ENCODE assay signal across 19 cellular contexts in genomic region chr1:160652924-160653619, GRCh38. TPM values are rescaled to one million over a fixed set of nuclear protein-coding genes. Genes with fewer than 3 reads are reported as not detected.
DNase-seq lines count a peak whose midpoint lies in the region; ATAC-seq, FAIRE-seq and TF ChIP-seq lines count a peak whose summit lies in the region.
"Had no signal": no experiment of that assay in that cellular context is flagged by ENCODE, and none has a peak within 500 bp of the region (broad histone marks: within the 10 kb centered on the region; RNA-seq: fewer than 3 reads in every experiment).

No MANE protein-coding gene starts in this region.

- H3K4me3 Mint-ChIP-seq in Calu3 (ENCODE audit: low read depth, unreplicated experiment), result no peak overlapping the region
- H3K4me3 Mint-ChIP-seq: immature natural killer cell had no signal

- TF ChIP-seq POLR2A in H1 (IDR thresholded peaks at IDR 0.05; ENCODE audit: control extremely low read depth in 1 of 2, low read depth in 2 of 2, low read length in 2 of 2), result no peak

- no peak for FAIRE-seq in H1 (lab: Jason Lieb, UNC)

- CTCF ChIA-PET in A673 (lab: Charles Lee) (no interaction called here), H1 (lab: Charles Lee; ENCODE audit: partially characterized antibody) (interaction anchor here (0.6 to 1.2 kb wide), 3 partner anchors 21 to 35 kb away, joined by 3 read pairs; no protein-coding TSS in a partner anchor), Calu3 (lab: Charles Lee) (no interaction called here)

- no peak for TF ChIP-seq RAD21 in H1 (IDR thresholded peaks at IDR 0.05 in 1 of 2, conservative IDR thresholded peaks at IDR 0.05 in 1 of 2; ENCODE audit: low read depth in 2 of 2, low read length in 2 of 2)

- BruUV-seq in A673 (replicated peaks; lab: Mats Ljungman, UMichigan) (no TSS peak), Calu3 (replicated peaks; lab: Mats Ljungman, UMichigan) (no TSS peak)

- no peak overlapping the region for H2AFZ ChIP-seq in H1 (ENCODE audit: low read length)

- H3K23me2 ChIP-seq in H1 (ENCODE audit: low read depth, low read length), result no peaks in the 10 kb centered on the region

- peak overlapping the region; percentile 95 for H2BK120ac ChIP-seq in H1 (replicated peaks; ENCODE audit: low read depth, low read length)

- WGBS in H1 (ENCODE audit: extremely low coverage in 1 of 2, insufficient coverage in 1 of 2, insufficient read length in 1 of 2, insufficient replicate concordance in 2 of 2, low coverage in 1 of 2, low lambda C conversion rate in 2 of 2, missing lambda C conversion rate in 1 of 2), 2 experiments, result 89% methylated on average over 9 of the region's 9 CpGs; no CpG with 5 or more reads in 1 of the 2 experiments

- no peak overlapping the region for H3K23ac ChIP-seq in H1 (ENCODE audit: insufficient read length)

- peak overlapping the region; percentile 94; the same call in 1 of the 2 replicates for H2AK5ac ChIP-seq in H1 (ENCODE audit: low read depth, low read length)

- peak overlapping the region; percentile 97 for H4K91ac ChIP-seq in H1 (replicated peaks; ENCODE audit: insufficient read length, low read length)

- peak overlapping the region; percentile 63 for H3K18ac ChIP-seq in H1 (ENCODE audit: extremely low read depth, low read length)

- H3K4ac ChIP-seq in H1 (replicated peaks; ENCODE audit: insufficient read length, low read depth, low read length), result peak overlapping the region; percentile 92

- intact Hi-C loops in A673 (cut with micrococcal nuclease; ENCODE audit: unreplicated experiment), result no loop called here
- intact Hi-C loops in Calu3 (cut with micrococcal nuclease; ENCODE audit: unreplicated experiment), result no loop called here

- H3K4me1 Mint-ChIP-seq in Calu3 (ENCODE audit: low read depth, unreplicated experiment), result no peaks in the 10 kb centered on the region

- H3K14ac ChIP-seq in H1 (ENCODE audit: insufficient read length), result no peak overlapping the region

- H2BK12ac ChIP-seq in H1 (ENCODE audit: low read depth, low read length), result peak overlapping the region; percentile 64

- ATAC-seq in HG02870 (IDR thresholded peaks at IDR 0.05; ENCODE audit: unreplicated experiment), result peak; percentile 19
- ATAC-seq: Panc1 had no signal

- no peaks in the 10 kb centered on the region for H3K79me1 ChIP-seq in H1 (ENCODE audit: low read depth, low read length)

- H3K4me1 ChIP-seq in A673 (ENCODE audit: insufficient read depth, low read length, poor library complexity, severe bottlenecking) (peaks cover 28% of the 10 kb centered on the region), H1 (replicated peaks in 1 of 4; ENCODE audit: control insufficient read depth in 3 of 4, insufficient read depth in 4 of 4, low read length in 3 of 4) (peaks cover 3 to 17% (median 12%) of the 10 kb centered on the region in 4 experiments; a peak in 4 of 7 replicates)
- peaks cover 2% of the 10 kb centered on the region for H3K4me1 ChIP-seq in effector memory CD4-positive, alpha-beta T cell (ENCODE audit: control insufficient read depth, insufficient read depth, low read length, poor library complexity, severe bottlenecking)
- H3K4me1 ChIP-seq: thyroid gland had no signal

- H3K9ac ChIP-seq in H1 (replicated peaks in 1 of 4; ENCODE audit: extremely low read depth in 1 of 4, low read depth in 3 of 4, low read length in 3 of 4), result no peak overlapping the region

- H2BK20ac ChIP-seq in H1 (ENCODE audit: low read length), result peak overlapping the region; percentile 84; the same call in 1 of the 2 replicates

- peak overlapping the region; percentile 32 for H4K5ac ChIP-seq in H1 (ENCODE audit: insufficient read length, low read depth, low read length)

- H3K9me3 ChIP-seq in A673 (ENCODE audit: low read depth, low read length, poor library complexity, severe bottlenecking) (no peaks in the 10 kb centered on the region), H1 (ENCODE audit: insufficient read depth in 2 of 2, low read depth in 1 of 2, low read length in 1 of 2) (no peaks in the 10 kb centered on the region)
- H3K9me3 ChIP-seq in effector memory CD4-positive, alpha-beta T cell (ENCODE audit: control insufficient read depth, low read length), result no peaks in the 10 kb centered on the region
- H3K9me3 ChIP-seq: thyroid gland had no signal

- peak overlapping the region in 1 of 2 experiments; percentile 53; a peak in 2 of 4 replicates for H3K4me2 ChIP-seq in H1 (ENCODE audit: insufficient read depth in 1 of 2, low read depth in 2 of 2, low read length in 2 of 2)

- H2BK15ac ChIP-seq in H1 (ENCODE audit: low read length), result no peak overlapping the region

- no peaks in the 10 kb centered on the region for H3K79me2 ChIP-seq in H1 (ENCODE audit: control insufficient read depth in 1 of 2, insufficient read depth in 2 of 2, low read length in 2 of 2)

- H3K27ac ChIP-seq in A673 (ENCODE audit: low read depth, low read length, poor library complexity, severe bottlenecking), result peak overlapping the region; percentile 31
- no peak overlapping the region for H3K27ac ChIP-seq in H1 (ENCODE audit: low read depth, low read length)
- no peak overlapping the region for H3K27ac ChIP-seq in effector memory CD4-positive, alpha-beta T cell (ENCODE audit: insufficient read depth, low read length, poor library complexity, severe bottlenecking)
- H3K27ac ChIP-seq: brain microvascular endothelial cell, thyroid gland had no signal

- TF ChIP-seq CTCF in A673 (conservative IDR thresholded peaks at IDR 0.05; ENCODE audit: low read depth, low read length), result no peak
- no peak for TF ChIP-seq CTCF in GM12875 (IDR thresholded peaks at IDR 0.05; ENCODE audit: borderline replicate concordance, insufficient read depth, low read depth, low read length)
- TF ChIP-seq CTCF in H1 (IDR thresholded peaks at IDR 0.05; ENCODE audit: control extremely low read depth in 1 of 3, insufficient read depth in 1 of 3, low read depth in 1 of 3, low read length in 3 of 3), result no peak
- TF ChIP-seq CTCF in Calu3 (IDR thresholded peaks at IDR 0.05; ENCODE audit: unreplicated experiment), result no peak

- no peaks in the 10 kb centered on the region for H3K36me3 ChIP-seq in A673 (ENCODE audit: insufficient read depth, low read length, poor library complexity, severe bottlenecking)
- no peaks in the 10 kb centered on the region for H3K36me3 ChIP-seq in H1 (ENCODE audit: control insufficient read depth in 2 of 4, insufficient read depth in 4 of 4, low read length in 3 of 4)
- H3K36me3 ChIP-seq in effector memory CD4-positive, alpha-beta T cell (ENCODE audit: control insufficient read depth, insufficient read depth, low read length), result no peaks in the 10 kb centered on the region
- H3K36me3 ChIP-seq: brain microvascular endothelial cell, thyroid gland had no signal

- no peaks in the 10 kb centered on the region for H3K9me3 Mint-ChIP-seq in Calu3 (ENCODE audit: low read depth, unreplicated experiment)
- H3K9me3 Mint-ChIP-seq: activated T-helper 2 cell treated with anti-CD3 and anti-CD28 coated beads, Interferon-gamma antibody, Interleukin-2, Interleukin-4, amounts not matched to agents 10 μg/mL and 5 μg/mL and 100 μg/mL, durations not matched to agents 14 hours and 24 hours and 36 hours; immature natural killer cell had no signal

- H3K27me3 ChIP-seq in A673 (replicated peaks; ENCODE audit: insufficient read depth, low read depth, low read length, poor library complexity) (no peaks in the 10 kb centered on the region), H1 (replicated peaks in 1 of 4; ENCODE audit: control insufficient read depth in 3 of 4, extremely low read depth in 1 of 4, insufficient read depth in 3 of 4, low read length in 3 of 4) (no peaks in the 10 kb centered on the region; a peak in 1 of 7 replicates)
- H3K27me3 ChIP-seq in effector memory CD4-positive, alpha-beta T cell (replicated peaks; ENCODE audit: control insufficient read depth, insufficient read depth, low read length, poor library complexity, severe bottlenecking), result no peaks in the 10 kb centered on the region
- H3K27me3 ChIP-seq: brain microvascular endothelial cell, thyroid gland had no signal

- DNase-seq in A673 (ENCODE audit: low spot score) (no peak), H1 (ENCODE audit: low read depth in 1 of 2, low spot score in 2 of 2) (no peak), SIG-M5 (lab: John Stamatoyannopoulos, UW) (no peak), glomerular visceral epithelial cell (ENCODE audit: extremely low spot score) (no peak), Calu3 (no peak)
- DNase-seq in effector memory CD4-positive, alpha-beta T cell, result no peak
- DNase-seq: activated CD4-positive, alpha-beta T cell treated with anti-CD3 and anti-CD28 coated beads, Interleukin-2, amount 50 U/mL, for 1 hour; brain microvascular endothelial cell; immature natural killer cell; Kasumi-1; midbrain; NCI-H146; posterior cingulate gyrus; stimulated activated CD4-positive, alpha-beta T cell treated with anti-CD3 and anti-CD28 coated beads, Interleukin-12 subunit alpha, Interleukin-12 subunit beta, amount 100 ng/mL, for 4 hours; thyroid gland had no signal

- no peak overlapping the region for H3K4me3 ChIP-seq in A673 (ENCODE audit: low read depth, low read length, poor library complexity, severe bottlenecking)
- peak overlapping the region; percentile 44 for H3K4me3 ChIP-seq in GM12875 (ENCODE audit: low read depth, low read length)
- H3K4me3 ChIP-seq in H1 (ENCODE audit: extremely low read depth in 1 of 4, insufficient read depth in 2 of 4, low read depth in 3 of 4, low read length in 4 of 4), result no peak overlapping the region
- H3K4me3 ChIP-seq in effector memory CD4-positive, alpha-beta T cell (ENCODE audit: insufficient read depth, low read depth, low read length, poor library complexity, severe bottlenecking), result no peak overlapping the region
- H3K4me3 ChIP-seq: thyroid gland had no signal

- peak overlapping the region; percentile 74; the same call in 1 of the 2 replicates for H2BK5ac ChIP-seq in H1 (ENCODE audit: low read depth, low read length)

- H4K20me1 ChIP-seq in H1 (replicated peaks in 1 of 2; ENCODE audit: control insufficient read depth in 1 of 2, insufficient read depth in 2 of 2, low read length in 2 of 2), result no peaks in the 10 kb centered on the region

- POLR2A ChIA-PET in A673 (lab: Charles Lee; ENCODE audit: low non-redundant PET), result no interaction called here
- POLR2A ChIA-PET in H1 (lab: Charles Lee; ENCODE audit: partially characterized antibody), result interaction anchor here (0.9 to 1.3 kb wide), 2 partner anchors 19 to 22 kb away, joined by 3 to 4 read pairs; no protein-coding TSS in a partner anchor

- TF ChIP-seq EP300 in H1 (IDR thresholded peaks at IDR 0.05; ENCODE audit: borderline replicate concordance in 1 of 2, low read depth in 2 of 2, low read length in 2 of 2), result no peak

- no peaks in the 10 kb centered on the region for H3K36me3 Mint-ChIP-seq in Calu3 (ENCODE audit: insufficient read depth, unreplicated experiment)
- H3K36me3 Mint-ChIP-seq: immature natural killer cell had no signal

- H3K27ac Mint-ChIP-seq in Calu3 (ENCODE audit: unreplicated experiment), result no peak overlapping the region
- H3K27ac Mint-ChIP-seq: activated T-helper 2 cell treated with anti-CD3 and anti-CD28 coated beads, Interferon-gamma antibody, Interleukin-2, Interleukin-4, amounts not matched to agents 10 μg/mL and 5 μg/mL and 100 μg/mL, durations not matched to agents 14 hours and 24 hours and 36 hours; immature natural killer cell had no signal

- H4K8ac ChIP-seq in H1 (ENCODE audit: extremely low read depth, insufficient read depth, low read length), result no peak overlapping the region

- no peak overlapping the region for H3K56ac ChIP-seq in H1 (replicated peaks; ENCODE audit: insufficient read length, low read depth, low read length)

- peaks cover 56% of the 10 kb centered on the region for H3K27me3 Mint-ChIP-seq in Calu3 (ENCODE audit: unreplicated experiment)

RNA-seq across cellular contexts. Expression of gene SLAMF1, which starts 6.2 kb away (rescaled TPM):
- 1.1 and 2.2 TPM in 2 replicates for total RNA-seq in A673 (2021)
- not detected in 2 replicates for total RNA-seq in H1 (2021; fragmentation: NEBNext Ultra II Directional; extraction: Animal tissue kit (Norgen Biotek cat#: 25700))
- not detected in 2 replicates for polyA plus RNA-seq in H1 (2011; rRNA removed)
- polyA plus RNA-seq in H1 (2011; cell fraction: cytosol; rRNA removed), result not detected
- polyA plus RNA-seq in H1 (2011; cell fraction: nucleus; rRNA removed), result not detected
- not detected in 4 replicates for polyA plus RNA-seq in H1 (2012, experiment 1 of 2)
- polyA plus RNA-seq in H1 (2012, experiment 2 of 2), result not detected
- polyA plus RNA-seq in H1 (2013, experiment 1 of 2), result not detected
- 0.02 TPM for polyA plus RNA-seq in H1 (2013, experiment 2 of 2)
- not detected in 2 replicates for polyA minus RNA-seq in H1 (2011; rRNA and poly(A)+ RNA removed)
- not detected for polyA minus RNA-seq in H1 (2011; cell fraction: cytosol; rRNA and poly(A)+ RNA removed)
- polyA minus RNA-seq in H1 (2011; cell fraction: nucleus; rRNA and poly(A)+ RNA removed), result not detected
- not detected in 2 replicates for total RNA-seq in Calu3 (2022)

RNA-seq across cellular contexts. Expression of gene CD48, which starts 58.5 kb away (rescaled TPM):
- total RNA-seq in A673 (2021), result not detected in 2 replicates
- not detected in 2 replicates for total RNA-seq in H1 (2021; fragmentation: NEBNext Ultra II Directional; extraction: Animal tissue kit (Norgen Biotek cat#: 25700))
- 0.08 TPM in 1 of 2 replicates, not detected in the other for polyA plus RNA-seq in H1 (2011; rRNA removed)
- 0.05 TPM for polyA plus RNA-seq in H1 (2011; cell fraction: cytosol; rRNA removed)
- not detected for polyA plus RNA-seq in H1 (2011; cell fraction: nucleus; rRNA removed)
- polyA plus RNA-seq in H1 (2012, experiment 1 of 2), result 0.11 to 0.46 TPM (median 0.28 TPM) in 4 replicates
- polyA plus RNA-seq in H1 (2012, experiment 2 of 2), result not detected
- polyA plus RNA-seq in H1 (2013, experiment 1 of 2), result not detected
- not detected for polyA plus RNA-seq in H1 (2013, experiment 2 of 2)
- not detected in 2 replicates for polyA minus RNA-seq in H1 (2011; rRNA and poly(A)+ RNA removed)
- polyA minus RNA-seq in H1 (2011; cell fraction: cytosol; rRNA and poly(A)+ RNA removed), result not detected
- not detected for polyA minus RNA-seq in H1 (2011; cell fraction: nucleus; rRNA and poly(A)+ RNA removed)
- total RNA-seq in Calu3 (2022), result not detected in 2 replicates
